Comparison of ENCODE assay signal across 22 cellular contexts in genomic region chr20:36549628-36549941, GRCh38. TPM values are rescaled to one million over a fixed set of nuclear protein-coding genes. Genes with fewer than 3 reads are reported as not detected.
DNase-seq lines count a peak whose midpoint lies in the region; ATAC-seq, FAIRE-seq and TF ChIP-seq lines count a peak whose summit lies in the region.
"Had no signal": no experiment of that assay in that cellular context is flagged by ENCODE, and none has a peak within 500 bp of the region (broad histone marks: within the 10 kb centered on the region; RNA-seq: fewer than 3 reads in every experiment).

No MANE protein-coding gene starts in this region.

- H3K9me3 ChIP-seq in esophagus (ENCODE audit: control insufficient read depth in 2 of 2, insufficient read depth in 1 of 2, low read depth in 1 of 2, low read length in 1 of 2) (no peaks in the 10 kb centered on the region), mesodermal cell (ENCODE audit: control insufficient read depth, low read length) (no peaks in the 10 kb centered on the region), thoracic aorta (no peaks in the 10 kb centered on the region)
- H3K9me3 ChIP-seq: breast epithelium, SJCRH30, suprapubic skin had no signal

- H3K27ac ChIP-seq in esophagus (ENCODE audit: low read depth in 2 of 2, low read length in 1 of 2) = peak overlapping the region; percentile 45 to 71
- peak overlapping the region; percentile 5 for H3K27ac ChIP-seq in mesodermal cell (ENCODE audit: low read depth, low read length, severe bottlenecking)
- H3K27ac ChIP-seq in thoracic aorta = peak overlapping the region; percentile 66 to 75
- H3K27ac ChIP-seq: epithelial cell of prostate, SJCRH30, suprapubic skin had no signal

- DNase-seq in HTR-8/SVneo (ENCODE audit: insufficient read length, low spot score) = no peak
- no peak for DNase-seq in thoracic aorta (ENCODE audit: low spot score)
- no peak for DNase-seq in medulla oblongata (ENCODE audit: extremely low spot score)
- DNase-seq in G401 (ENCODE audit: low spot score) = no peak
- DNase-seq in putamen (ENCODE audit: low spot score) = no peak
- DNase-seq: activated CD4-positive, alpha-beta T cell treated with anti-CD3 and anti-CD28 coated beads for 48 hours; CD4-positive, CD25-positive, alpha-beta regulatory T cell; DMS53; GOT3; KBM-7; NCI-H187; NCI-H2227 treated with DMSO at 0.1 percent for 48 hours; SJCRH30; stimulated activated CD8-positive, alpha-beta memory T cell treated with anti-CD3 and anti-CD28 coated beads, Interleukin-4, amount 100 ng/mL, for 48 hours had no signal

- ATAC-seq in thoracic aorta (ENCODE audit: insufficient number of reproducible peaks, low FRiP score, low read depth) (no peak), GM21360 (IDR thresholded peaks at IDR 0.05; ENCODE audit: unreplicated experiment) (no peak)

- H3K4me1 ChIP-seq in esophagus (ENCODE audit: control insufficient read depth in 2 of 2, insufficient read depth in 2 of 2, low read length in 1 of 2) (peaks cover 0 to 12% of the 10 kb centered on the region in 2 donors), mesodermal cell (ENCODE audit: control insufficient read depth, insufficient read depth, low read length, poor library complexity, severe bottlenecking) (peaks cover 4% of the 10 kb centered on the region), thoracic aorta (ENCODE audit: control insufficient read depth in 1 of 2, low read depth in 2 of 2) (peaks cover 11 to 62% of the 10 kb centered on the region in 2 donors)
- H3K4me1 ChIP-seq: SJCRH30 had no signal

- in situ Hi-C loops in G401 (cut with HindIII; ENCODE audit: low sequenced_read_pairs) = no loop called here

- H3K36me3 ChIP-seq in esophagus (ENCODE audit: control insufficient read depth in 2 of 2, insufficient read depth in 2 of 2, low read length in 1 of 2) (peaks cover 3 to 9% of the 10 kb centered on the region in 2 donors), mesodermal cell (ENCODE audit: control insufficient read depth, insufficient read depth, low read length) (peaks cover 26% of the 10 kb centered on the region), thoracic aorta (peaks cover 37% of the 10 kb centered on the region)
- H3K36me3 ChIP-seq: breast epithelium, SJCRH30 had no signal

- FAIRE-seq in HTR-8/SVneo (lab: Jason Lieb, UNC) = peak; percentile 28
- FAIRE-seq: frontal cortex, GM12891 had no signal

- WGBS in esophagus, 2 donors = 72 to 80% methylated on average over 9 of the region's 9 CpGs
- WGBS in mesodermal cell (ENCODE audit: insufficient coverage in 2 of 2), 2 experiments = 88% methylated on average over 6 of the region's 9 CpGs; no CpG with 5 or more reads in 1 of the 2 experiments

- no peak overlapping the region for H3K4me3 ChIP-seq in esophagus (ENCODE audit: low read depth in 1 of 2, low read length in 2 of 2)
- H3K4me3 ChIP-seq in mesodermal cell (ENCODE audit: extremely low read depth, insufficient read depth, low read length, poor library complexity, severe bottlenecking) = no peak overlapping the region
- no peak overlapping the region for H3K4me3 ChIP-seq in thoracic aorta
- H3K4me3 ChIP-seq: breast epithelium, SJCRH30, suprapubic skin had no signal

- TF ChIP-seq CTCF in thoracic aorta (IDR thresholded peaks at IDR 0.05) = no peak

- H3K27me3 ChIP-seq in esophagus (ENCODE audit: control insufficient read depth in 1 of 2, insufficient read depth in 2 of 2, low read length in 2 of 2) = no peaks in the 10 kb centered on the region
- no peaks in the 10 kb centered on the region for H3K27me3 ChIP-seq in thoracic aorta (replicated peaks; ENCODE audit: insufficient read depth)
- H3K27me3 ChIP-seq: breast epithelium, SJCRH30, suprapubic skin had no signal

RNA-seq across cellular contexts. Expression of gene MYL9, which starts 8.3 kb away (rescaled TPM):
- 100 to 1,000 TPM; 242 to 320 TPM for polyA plus RNA-seq in esophagus
- polyA plus RNA-seq in mesodermal cell (2013, experiment 1 of 2) = 294 TPM
- 219 TPM for polyA plus RNA-seq in mesodermal cell (2013, experiment 2 of 2)
- 1,000 to 10,000 TPM in 1 of 2 donors, 100 to 1,000 TPM in 1; 531 to 1,491 TPM for total RNA-seq in thoracic aorta
- 28.2 and 41.4 TPM in 2 replicates for total RNA-seq in G401 (2014; rRNA removed; shearing (Covaris generic))
- polyA plus RNA-seq: CD4-positive, CD25-positive, alpha-beta regulatory T cell had no signal

RNA-seq across cellular contexts. Expression of gene TGIF2, which starts 23.8 kb away (rescaled TPM):
- polyA plus RNA-seq in esophagus = 1 to 10 TPM; 1.4 to 3.6 TPM
- 19.9 TPM for polyA plus RNA-seq in mesodermal cell (2013, experiment 1 of 2)
- 18.1 TPM for polyA plus RNA-seq in mesodermal cell (2013, experiment 2 of 2)
- total RNA-seq in thoracic aorta = 10 to 100 TPM; 13.4 to 14.2 TPM
- 17.0 and 17.2 TPM in 2 replicates for total RNA-seq in G401 (2014; rRNA removed; shearing (Covaris generic))

RNA-seq across cellular contexts. Expression of gene RAB5IF, which starts 56.0 kb away (rescaled TPM):
- polyA plus RNA-seq in esophagus = 100 to 1,000 TPM; 262 to 270 TPM
- polyA plus RNA-seq in mesodermal cell (2013, experiment 1 of 2) = 96.0 TPM
- 85.7 TPM for polyA plus RNA-seq in mesodermal cell (2013, experiment 2 of 2)
- 10 to 100 TPM; 52.0 to 72.1 TPM for total RNA-seq in thoracic aorta
- total RNA-seq in G401 (2014; rRNA removed; shearing (Covaris generic)) = 162 and 192 TPM in 2 replicates

Comparison
In these comparisons a context has a peak if more than half of its experiments do, and no peak if none do; other contexts are left out.
1. H3K27ac ChIP-seq: peak in every context shown above with its lines; median percentile 70 in thoracic aorta; 58 in esophagus; 5 in mesodermal cell.
2. RNA of gene MYL9, which starts 8.3 kb away (total RNA-seq): 531 to 1,491 TPM in thoracic aorta; 28.2 to 41.4 TPM in G401; every median in the first group is over 10 times any median in the second.